In the genomic region with DNA sequence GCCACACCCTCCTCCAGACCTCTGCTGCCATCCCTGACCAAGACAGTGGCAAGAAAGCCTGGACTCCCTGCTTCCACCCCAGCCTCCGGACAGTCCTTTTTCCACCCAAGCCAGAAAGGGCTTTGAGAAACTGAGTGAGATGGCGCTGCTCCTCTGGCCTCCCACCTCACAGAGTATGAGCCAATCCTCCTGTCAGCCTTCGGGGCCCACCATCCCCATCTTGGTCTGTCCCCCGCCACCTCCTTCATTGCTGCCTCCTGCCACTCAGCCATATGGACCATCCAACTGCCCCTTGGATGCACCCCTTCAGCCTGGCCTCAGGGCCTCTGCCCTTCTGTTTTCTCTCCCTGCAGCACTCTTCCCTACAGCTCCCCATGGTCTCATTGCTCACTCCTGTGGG, we compare ENCODE assay signal across 20 cellular contexts.
DNase-seq lines count a peak whose midpoint lies in the region; ATAC-seq, FAIRE-seq and TF ChIP-seq lines count a peak whose summit lies in the region.
"Had no signal": no experiment of that assay in that cellular context is flagged by ENCODE, and none has a peak within 500 bp of the region (broad histone marks: within the 10 kb centered on the region; RNA-seq: fewer than 3 reads in every experiment).

No MANE protein-coding gene starts in this region.

- peak; percentile 47 for DNase-seq in activated CD8-positive, alpha-beta memory T cell treated with anti-CD3 and anti-CD28 coated beads for 24 hours
- no peak for DNase-seq in activated CD8-positive, alpha-beta memory T cell treated with anti-CD3 and anti-CD28 coated beads, Interleukin-2, amount 50 U/mL, for 4 hours
- DNase-seq in bronchial epithelial cell (ENCODE audit: low read depth) (no peak), foreskin keratinocyte (no peak), vagina (ENCODE audit: extremely low spot score in 2 of 2) (peak; percentile 58 to 85), DMS153 (lab: John Stamatoyannopoulos, UW) (no peak), HEK293T (ENCODE audit: extremely low spot score) (no peak)
- DNase-seq: 8988T; CD8-positive, alpha-beta T cell; NCI-H1105 treated with DMSO at 0.1 percent for 48 hours; NCI-H2081; NCI-H446; NCI-H526 treated with DMSO at 0.1 percent for 48 hours; OCI-M1; Right ventricle myocardium superior had no signal

- TF ChIP-seq POLR2A in vagina (IDR thresholded peaks at IDR 0.05) = no peak

- no peak for ATAC-seq in foreskin keratinocyte
- ATAC-seq: CD8-positive, alpha-beta T cell had no signal

- intact Hi-C loops in vagina (cut with DNase I) = no loop called here

- CTCF ChIA-PET in HEK293T (lab: Yijun Ruan, JAX) = no interaction called here

- no peaks in the 10 kb centered on the region for H3K36me3 ChIP-seq in bronchial epithelial cell (ENCODE audit: control insufficient read depth, insufficient read depth, low read length)
- H3K36me3 ChIP-seq in vagina = peaks cover 0 to 6% of the 10 kb centered on the region in 2 donors

- POLR2A ChIA-PET in HEK293T (lab: Yijun Ruan, JAX) = no interaction called here

- H3K4me1 ChIP-seq in foreskin keratinocyte = peaks cover 31% of the 10 kb centered on the region
- H3K4me1 ChIP-seq in vagina = peaks cover 16% of the 10 kb centered on the region

- H3K27me3 ChIP-seq in bronchial epithelial cell (ENCODE audit: control insufficient read depth, insufficient read depth, low read length) = no peaks in the 10 kb centered on the region
- no peaks in the 10 kb centered on the region for H3K27me3 ChIP-seq in foreskin keratinocyte
- H3K27me3 ChIP-seq in vagina = no peaks in the 10 kb centered on the region
- H3K27me3 ChIP-seq: BLaER1 treated with 17β-estradiol and CSF1 and Interleukin-3, amounts not matched to agents 10 nM and 100 nM had no signal

- no peak for TF ChIP-seq CTCF in bronchial epithelial cell (IDR thresholded peaks at IDR 0.05; ENCODE audit: insufficient read depth, low read length, severe bottlenecking)
- TF ChIP-seq CTCF in foreskin keratinocyte (conservative IDR thresholded peaks at IDR 0.05) = no peak
- no peak for TF ChIP-seq CTCF in vagina (IDR thresholded peaks at IDR 0.05)

- H3K9me3 ChIP-seq in vagina = no peaks in the 10 kb centered on the region

- H3K27ac ChIP-seq in foreskin keratinocyte (peak overlapping the region; percentile 37), vagina (no peak overlapping the region)
- H3K27ac ChIP-seq: BLaER1 treated with 17β-estradiol and CSF1 and Interleukin-3, amounts not matched to agents 10 nM and 100 nM had no signal

- H3K4me3 ChIP-seq in bronchial epithelial cell (ENCODE audit: low read depth, low read length) = no peak overlapping the region
- no peak overlapping the region for H3K4me3 ChIP-seq in vagina
- H3K4me3 ChIP-seq: BLaER1 treated with 17β-estradiol and CSF1 and Interleukin-3, amounts not matched to agents 10 nM and 100 nM had no signal

- peak; percentile 7 for FAIRE-seq in bronchial epithelial cell (lab: Jason Lieb, UNC)
- FAIRE-seq: GM19239, H1, HTR-8/SVneo, RCC 7860 had no signal

TF ChIP-seq in HEK293T, 16 proteins besides CTCF, POLR2A, EP300 and RAD21:
- TF ChIP-seq L3MBTL2 (conservative IDR thresholded peaks at IDR 0.05) = no peak
- no peak for TF ChIP-seq LEF1 (IDR thresholded peaks at IDR 0.05; ENCODE audit: borderline replicate concordance)
- TF ChIP-seq CTBP1 (IDR thresholded peaks at IDR 0.05; ENCODE audit: borderline replicate concordance) = no peak

Comparison
In these comparisons a context has a peak if more than half of its experiments do, and no peak if none do; other contexts are left out.
1. DNase-seq: peak in activated CD8-positive, alpha-beta memory T cell treated with anti-CD3 and anti-CD28 coated beads for 24 hours (single experiment) and vagina (2 of 2); none in activated CD8-positive, alpha-beta memory T cell treated with anti-CD3 and anti-CD28 coated beads, Interleukin-2, amount 50 U/mL, for 4 hours (single experiment), bronchial epithelial cell (single experiment), foreskin keratinocyte (0 of 2), DMS153 (single experiment) and HEK293T (single experiment).